In genomic region chr20:25622450-25623224, GRCh38 we compare ENCODE assay signal across 8 cellular contexts. TPM values are rescaled to one million over a fixed set of nuclear protein-coding genes. Genes with fewer than 3 reads are reported as not detected.
A peak's percentile ranks its signal among the peaks of the same experiment; 100 is the strongest.
DNase-seq lines count a peak whose midpoint lies in the region; ATAC-seq and TF ChIP-seq lines count a peak whose summit lies in the region.

No MANE protein-coding gene starts in this region.

- H3K27ac ChIP-seq in cardiac muscle cell (peak overlapping the region; percentile 90), adrenal gland (peak overlapping the region; percentile 84 to 96 (median 94)), right lobe of liver (peak overlapping the region; percentile 92 to 97 (median 93)), upper lobe of left lung (peak overlapping the region; percentile 84 to 95 (median 94))

- H3K4me1 ChIP-seq in cardiac muscle cell (ENCODE audit: low read depth): peaks cover 15% of the 10 kb centered on the region
- peaks cover 17 to 18% of the 10 kb centered on the region in 2 donors for H3K4me1 ChIP-seq in adrenal gland (replicated peaks in 1 of 2)
- peaks cover 0 to 12% (median 4%) of the 10 kb centered on the region in 4 donors for H3K4me1 ChIP-seq in right lobe of liver
- H3K4me1 ChIP-seq in upper lobe of left lung: peaks cover 6 to 26% (median 23%) of the 10 kb centered on the region in 4 donors

- WGBS in adrenal gland, 4 donors: 30 to 35% (median 33%) methylated on average over 17 of the region's 17 CpGs
- 49% methylated on average over 12 of the region's 17 CpGs for WGBS in right lobe of liver (ENCODE audit: insufficient coverage, low coverage, low lambda C conversion rate, missing lambda C conversion rate)
- 36 to 45% methylated on average over 17 of the region's 17 CpGs for WGBS in upper lobe of left lung, 2 donors

- TF ChIP-seq POLR2A in adrenal gland (IDR thresholded peaks at IDR 0.05) (no peak), right lobe of liver (IDR thresholded peaks at IDR 0.05) (no peak), upper lobe of left lung (IDR thresholded peaks at IDR 0.05) (no peak)

- H3K27me3 ChIP-seq in cardiac muscle cell (no peaks in the 10 kb centered on the region), adrenal gland (no peaks in the 10 kb centered on the region), right lobe of liver (no peaks in the 10 kb centered on the region), upper lobe of left lung (no peaks in the 10 kb centered on the region)

- TF ChIP-seq EP300 in upper lobe of left lung (IDR thresholded peaks at IDR 0.05): no peak

- H3K36me3 ChIP-seq in cardiac muscle cell (no peaks in the 10 kb centered on the region), adrenal gland (replicated peaks in 1 of 2) (no peaks in the 10 kb centered on the region), right lobe of liver (no peaks in the 10 kb centered on the region), upper lobe of left lung (no peaks in the 10 kb centered on the region)

- H3K9me3 ChIP-seq in cardiac muscle cell (ENCODE audit: low read depth): no peaks in the 10 kb centered on the region
- H3K9me3 ChIP-seq in adrenal gland (replicated peaks in 1 of 3): no peaks in the 10 kb centered on the region
- no peaks in the 10 kb centered on the region for H3K9me3 ChIP-seq in right lobe of liver
- H3K9me3 ChIP-seq in upper lobe of left lung: no peaks in the 10 kb centered on the region

- H3K4me3 ChIP-seq in cardiac muscle cell (peak overlapping the region; percentile 66), adrenal gland (peak overlapping the region in 3 of 4 donors; percentile 43 to 100 (median 87)), right lobe of liver (peak overlapping the region; percentile 87 to 92 (median 92)), upper lobe of left lung (peak overlapping the region; percentile 52 to 96 (median 88))

- ATAC-seq in left cardiac atrium: no peak
- ATAC-seq in right lobe of liver: no peak
- ATAC-seq in upper lobe of left lung (ENCODE audit: low FRiP score in 2 of 2): no peak
- no peak for ATAC-seq in HG03432 (IDR thresholded peaks at IDR 0.05; ENCODE audit: unreplicated experiment)
- ATAC-seq in GM21528 (IDR thresholded peaks at IDR 0.05; ENCODE audit: low FRiP score, unreplicated experiment): no peak

- TF ChIP-seq CTCF in cardiac muscle cell (IDR thresholded peaks at IDR 0.05; ENCODE audit: low read depth, low read length) (no peak), adrenal gland (IDR thresholded peaks at IDR 0.05) (no peak), right lobe of liver (IDR thresholded peaks at IDR 0.05) (no peak), upper lobe of left lung (IDR thresholded peaks at IDR 0.05) (no peak)

- intact Hi-C loops in left cardiac atrium (cut with DNase I): loop anchor here in 1 of 2 donors (10.0 kb wide), 1 partner anchor 72 kb away; the partner anchor contains the start of gene ZNF337
- intact Hi-C loops in adrenal gland (cut with DNase I): loop anchor here in 1 of 2 donors (10.0 kb wide), 2 partner anchors 72 to 78 kb away; partner anchors contain the start of gene ZNF337
- intact Hi-C loops in right lobe of liver (cut with DNase I): no loop called here

- DNase-seq in cardiac muscle cell (ENCODE audit: low read depth in 1 of 2, low spot score in 1 of 2) (no peak), left cardiac atrium (no peak), adrenal gland (no peak), right lobe of liver (no peak), upper lobe of left lung (no peak), AML-193 (lab: John Stamatoyannopoulos, UW) (no peak)

RNA-seq across cellular contexts. Expression of gene NANP, which starts 1.2 kb away (rescaled TPM):
- total RNA-seq in cardiac muscle cell (3.1 and 3.7 TPM in 2 replicates), left cardiac atrium (1 to 10 TPM; 4.4 to 6.7 TPM), adrenal gland (10 to 100 TPM in 2 of 8 donors, 1 to 10 TPM in 6; 5.5 to 13.6 (median 7.6) TPM), right lobe of liver (1 to 10 TPM; 1.8 to 3.3 (median 2.4) TPM), upper lobe of left lung (1 to 10 TPM; 1.0 to 7.0 (median 4.7) TPM)
- polyA plus RNA-seq in cardiac muscle cell (5.7 and 6.6 TPM in 2 replicates), adrenal gland (10 to 100 TPM in 1 of 3 donors, 1 to 10 TPM in 2; 1.8 to 12.2 (median 2.2) TPM)

RNA-seq across cellular contexts. Expression of gene NINL, which starts 37.3 kb away (rescaled TPM):
- total RNA-seq in cardiac muscle cell (35.8 and 61.3 TPM in 2 replicates), left cardiac atrium (1 to 10 TPM; 3.8 to 5.1 TPM), adrenal gland (10 to 100 TPM in 7 of 8 donors, 1 to 10 TPM in 1; 10.0 to 30.9 (median 14.4) TPM), right lobe of liver (10 to 100 TPM in 1 of 6 experiments, 1 to 10 TPM in 5; 3.6 to 16.0 (median 7.1) TPM), upper lobe of left lung (10 to 100 TPM; 10.2 to 47.1 (median 20.3) TPM)
- polyA plus RNA-seq in cardiac muscle cell (26.4 and 36.1 TPM in 2 replicates), adrenal gland (10 to 100 TPM; 13.4 to 30.6 (median 20.3) TPM)
